In the genomic region with DNA sequence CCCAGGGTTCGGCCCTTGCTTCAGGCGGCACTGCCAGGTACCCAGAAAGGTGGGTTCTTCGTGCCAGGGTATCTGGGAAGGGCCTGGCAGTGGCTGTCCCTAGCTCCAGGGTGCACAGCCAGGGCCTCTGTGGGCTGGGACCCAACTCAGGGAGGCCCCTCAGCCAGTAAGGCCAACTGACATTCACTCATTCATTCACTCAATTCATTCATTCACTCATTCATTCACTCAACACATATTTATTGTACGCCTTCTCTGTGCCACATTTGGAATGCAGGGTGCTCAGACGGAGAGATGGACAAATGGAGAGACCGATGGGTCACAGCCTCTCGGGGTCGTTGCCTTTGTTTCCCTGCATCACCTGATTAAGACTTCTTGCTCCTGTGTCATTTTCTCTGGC, we compare ENCODE assay signal across 20 cellular contexts.
DNase-seq lines count a peak whose midpoint lies in the region; ATAC-seq, FAIRE-seq and TF ChIP-seq lines count a peak whose summit lies in the region.
"Had no signal": no experiment of that assay in that cellular context is flagged by ENCODE, and none has a peak within 500 bp of the region (broad histone marks: within the 10 kb centered on the region; RNA-seq: fewer than 3 reads in every experiment).

No MANE protein-coding gene starts in this region.

- H2AK9ac ChIP-seq in IMR-90 (replicated peaks; ENCODE audit: low read depth, low read length, poor library complexity): no peak overlapping the region

- no peaks in the 10 kb centered on the region for H4K20me1 ChIP-seq in IMR-90 (ENCODE audit: insufficient read depth, low read length)
- peaks cover 0 to 2% of the 10 kb centered on the region in 2 experiments for H4K20me1 ChIP-seq in H1 (replicated peaks in 1 of 2; ENCODE audit: control insufficient read depth in 1 of 2, insufficient read depth in 2 of 2, low read length in 2 of 2)
- H4K20me1 ChIP-seq: BLaER1 had no signal

- H4K5ac ChIP-seq in IMR-90 (ENCODE audit: low read depth, low read length): no peak overlapping the region
- no peak overlapping the region for H4K5ac ChIP-seq in H1 (ENCODE audit: insufficient read length, low read depth, low read length)

- TF ChIP-seq CTCF in HEK293 (tag by site-specific recombination; IDR thresholded peaks at IDR 0.05) (no peak), IMR-90 (conservative IDR thresholded peaks at IDR 0.05; ENCODE audit: low read depth, low read length) (no peak), H1 (IDR thresholded peaks at IDR 0.05; ENCODE audit: control extremely low read depth in 1 of 3, insufficient read depth in 1 of 3, low read depth in 1 of 3, low read length in 3 of 3) (no peak)

- no peak for TF ChIP-seq EP300 in H1 (IDR thresholded peaks at IDR 0.05; ENCODE audit: borderline replicate concordance in 1 of 2, low read depth in 2 of 2, low read length in 2 of 2)

- CTCF ChIA-PET in HEK293 (lab: Yijun Ruan, JAX) (interaction anchor here (0.9 kb wide), 1 partner anchor 9 kb away, joined by 5 read pairs; no protein-coding TSS in a partner anchor), IMR-90 (lab: Yijun Ruan, JAX) (no interaction called here), H1 (lab: Charles Lee; ENCODE audit: partially characterized antibody) (interaction anchor here (0.5 to 2.3 kb wide), 3 partner anchors 9 to 307 kb away, joined by 3 to 6 read pairs (median 3); no protein-coding TSS in a partner anchor)

- H3K9me1 ChIP-seq in IMR-90 (ENCODE audit: insufficient read depth, low read length): 0 out of 2 replicates have a peak, but pooled peaks cover 3% of the 10 kb centered on the region

- no peak overlapping the region for H4K8ac ChIP-seq in IMR-90 (ENCODE audit: low read depth in 2 of 2, low read length in 2 of 2)
- H4K8ac ChIP-seq in H1 (ENCODE audit: extremely low read depth, insufficient read depth, low read length): peak overlapping the region; percentile 35; the same call in 1 of the 2 replicates
- H4K8ac ChIP-seq in neuronal stem cell (ENCODE audit: low read depth, low read length): no peak overlapping the region

- H3K27me3 Mint-ChIP-seq in activated T-cell treated with anti-CD3 and anti-CD28 coated beads, Interleukin-2, amount 50 U/mL, for 4 hours (ENCODE audit: low read depth): no peaks in the 10 kb centered on the region
- H3K27me3 Mint-ChIP-seq: B cell had no signal

- H3K4me3 Mint-ChIP-seq in activated T-cell treated with anti-CD3 and anti-CD28 coated beads, Interleukin-2, amount 50 U/mL, for 4 hours: no peak overlapping the region
- H3K4me3 Mint-ChIP-seq: B cell; CD4-positive, CD25-positive, alpha-beta regulatory T cell; CD8-positive, alpha-beta T cell had no signal

- no peak for TF ChIP-seq RAD21 in IMR-90 (IDR thresholded peaks at IDR 0.05; ENCODE audit: low read length)
- TF ChIP-seq RAD21 in H1 (IDR thresholded peaks at IDR 0.05 in 1 of 2, conservative IDR thresholded peaks at IDR 0.05 in 1 of 2; ENCODE audit: low read depth in 2 of 2, low read length in 2 of 2): no peak

- ATAC-seq in IMR-90 (ENCODE audit: low read depth) (no peak), HG02973 (IDR thresholded peaks at IDR 0.05; ENCODE audit: unreplicated experiment) (no peak), GM18861 (IDR thresholded peaks at IDR 0.05; ENCODE audit: unreplicated experiment) (no peak)
- no peak for ATAC-seq in activated T-cell treated with anti-CD3 and anti-CD28 coated beads, Interleukin-2, amount 50 U/mL, for 4 hours
- ATAC-seq: CD8-positive, alpha-beta T cell had no signal

- H2BK5ac ChIP-seq in IMR-90 (ENCODE audit: low read depth, low read length, poor library complexity, severe bottlenecking) (no peak overlapping the region), H1 (ENCODE audit: low read depth, low read length) (no peak overlapping the region), neuronal stem cell (ENCODE audit: low read length) (no peak overlapping the region)

- dilution Hi-C loops in IMR-90 (cut with HindIII; ENCODE audit: low sequenced_read_pairs, unreplicated experiment): no loop called here

- H3K9ac ChIP-seq in IMR-90 (ENCODE audit: low read depth, low read length) (no peak overlapping the region), H1 (replicated peaks in 1 of 4; ENCODE audit: extremely low read depth in 1 of 4, low read depth in 3 of 4, low read length in 3 of 4) (no peak overlapping the region), neuronal stem cell (ENCODE audit: low read depth, low read length, poor library complexity) (no peak overlapping the region)
- H3K9ac ChIP-seq: BLaER1 had no signal

- no TSS peak for BruUV-seq in IMR-90 (replicated peaks; lab: Mats Ljungman, UMichigan)

- H3K79me1 ChIP-seq in IMR-90 (ENCODE audit: low read depth in 1 of 2, low read length in 2 of 2) (no peaks in the 10 kb centered on the region), H1 (ENCODE audit: low read depth, low read length) (no peaks in the 10 kb centered on the region), neuronal stem cell (ENCODE audit: low read depth, low read length) (no peaks in the 10 kb centered on the region)

- H2BK15ac ChIP-seq in IMR-90 (ENCODE audit: low read depth, low read length) (no peak overlapping the region), H1 (ENCODE audit: low read length) (no peak overlapping the region), neuronal stem cell (ENCODE audit: low read length) (no peak overlapping the region)

- H3K36me3 ChIP-seq in HEK293 (ENCODE audit: control insufficient read depth in 2 of 2, insufficient read depth in 1 of 2, low read length in 2 of 2): no peaks in the 10 kb centered on the region
- no peaks in the 10 kb centered on the region for H3K36me3 ChIP-seq in IMR-90 (ENCODE audit: control insufficient read depth, insufficient read depth, low read length)
- H3K36me3 ChIP-seq in H1 (ENCODE audit: control insufficient read depth in 2 of 4, insufficient read depth in 4 of 4, low read length in 3 of 4): no peaks in the 10 kb centered on the region
- no peaks in the 10 kb centered on the region for H3K36me3 ChIP-seq in neuronal stem cell (replicated peaks in 1 of 2; ENCODE audit: control insufficient read depth in 2 of 2, insufficient read depth in 2 of 2, low read length in 2 of 2)
- H3K36me3 ChIP-seq: BLaER1 had no signal

- H3K4me3 ChIP-seq in HEK293 (ENCODE audit: low read depth, low read length) (no peak overlapping the region), IMR-90 (ENCODE audit: insufficient read depth, low read depth, low read length) (no peak overlapping the region), H1 (ENCODE audit: extremely low read depth in 1 of 4, insufficient read depth in 2 of 4, low read depth in 3 of 4, low read length in 4 of 4) (no peak overlapping the region), neuronal stem cell (ENCODE audit: low read length in 2 of 2) (no peak overlapping the region)
- H3K4me3 ChIP-seq: BLaER1 had no signal

- H2AK5ac ChIP-seq in IMR-90 (ENCODE audit: low read depth, low read length): no peak overlapping the region
- H2AK5ac ChIP-seq in H1 (ENCODE audit: low read depth, low read length): no peak overlapping the region
- H2AK5ac ChIP-seq in neuronal stem cell (ENCODE audit: low read depth, low read length): no peak overlapping the region

- no peaks in the 10 kb centered on the region for H3K9me3 Mint-ChIP-seq in activated T-cell treated with anti-CD3 and anti-CD28 coated beads, Interleukin-2, amount 50 U/mL, for 4 hours
- H3K9me3 Mint-ChIP-seq: CD4-positive, CD25-positive, alpha-beta regulatory T cell; CD8-positive, alpha-beta T cell had no signal

- POLR2A ChIA-PET in HEK293 (lab: Yijun Ruan, JAX) (no interaction called here), IMR-90 (lab: Charles Lee; ENCODE audit: unreplicated experiment) (no interaction called here), H1 (lab: Charles Lee; ENCODE audit: partially characterized antibody) (no interaction called here)

- H3K14ac ChIP-seq in IMR-90 (replicated peaks; ENCODE audit: low read depth, low read length): no peak overlapping the region
- no peak overlapping the region for H3K14ac ChIP-seq in H1 (ENCODE audit: insufficient read length)
- no peak overlapping the region for H3K14ac ChIP-seq in neuronal stem cell (ENCODE audit: low read length)

- TF ChIP-seq POLR2A in IMR-90 (IDR thresholded peaks at IDR 0.05; ENCODE audit: low read depth, low read length) (no peak), H1 (IDR thresholded peaks at IDR 0.05; ENCODE audit: control extremely low read depth in 1 of 2, low read depth in 2 of 2, low read length in 2 of 2) (no peak)

- H2AFZ ChIP-seq in IMR-90 (replicated peaks; ENCODE audit: low read length, poor library complexity): peak overlapping the region; percentile 59
- no peak overlapping the region for H2AFZ ChIP-seq in H1 (ENCODE audit: low read length)
- H2AFZ ChIP-seq in neuronal stem cell (ENCODE audit: low read length): peak overlapping the region; percentile 35

- H3K23ac ChIP-seq in IMR-90 (ENCODE audit: low read depth, low read length) (no peak overlapping the region), H1 (ENCODE audit: insufficient read length) (no peak overlapping the region), neuronal stem cell (ENCODE audit: low read depth, low read length, poor library complexity) (no peak overlapping the region)

- H2BK20ac ChIP-seq in IMR-90 (ENCODE audit: low read depth, low read length) (no peak overlapping the region), H1 (ENCODE audit: low read length) (no peak overlapping the region)

- H3K9me3 ChIP-seq in HEK293 (ENCODE audit: control insufficient read depth, insufficient read depth, low read depth, low read length) (no peaks in the 10 kb centered on the region), IMR-90 (ENCODE audit: control insufficient read depth, insufficient read depth, low read length) (no peaks in the 10 kb centered on the region), H1 (ENCODE audit: insufficient read depth in 2 of 2, low read depth in 1 of 2, low read length in 1 of 2) (no peaks in the 10 kb centered on the region), neuronal stem cell (replicated peaks in 1 of 2; ENCODE audit: control insufficient read depth in 2 of 2, insufficient read depth in 1 of 2, low read depth in 1 of 2, low read length in 2 of 2) (no peaks in the 10 kb centered on the region)
- H3K9me3 ChIP-seq: BLaER1, Caco-2 had no signal

- no peak overlapping the region for H3K4me2 ChIP-seq in IMR-90 (ENCODE audit: low read depth, low read length)
- H3K4me2 ChIP-seq in H1 (ENCODE audit: insufficient read depth in 1 of 2, low read depth in 2 of 2, low read length in 2 of 2): no peak overlapping the region
- H3K4me2 ChIP-seq in neuronal stem cell (ENCODE audit: insufficient read depth, low read length, poor library complexity, severe bottlenecking): no peak overlapping the region
- H3K4me2 ChIP-seq: BLaER1 had no signal

- intact Hi-C loops in IMR-90 (cut with micrococcal nuclease): no loop called here

- H3K18ac ChIP-seq in IMR-90 (ENCODE audit: low read depth, low read length) (no peak overlapping the region), H1 (ENCODE audit: extremely low read depth, low read length) (no peak overlapping the region), neuronal stem cell (ENCODE audit: low read length) (no peak overlapping the region)

- no peak overlapping the region for H2BK12ac ChIP-seq in H1 (ENCODE audit: low read depth, low read length)
- H2BK12ac ChIP-seq in neuronal stem cell (ENCODE audit: low read length): no peak overlapping the region

- H3K27ac ChIP-seq in HEK293 (ENCODE audit: extremely low read depth, low read depth, low read length) (no peak overlapping the region), IMR-90 (ENCODE audit: insufficient read depth, low read length) (no peak overlapping the region), H1 (ENCODE audit: low read depth, low read length) (no peak overlapping the region), neuronal stem cell (replicated peaks; ENCODE audit: low read length) (no peak overlapping the region)
- H3K27ac ChIP-seq: BLaER1, C4-2B had no signal

- H3K36me3 Mint-ChIP-seq in activated T-cell treated with anti-CD3 and anti-CD28 coated beads, Interleukin-2, amount 50 U/mL, for 4 hours (ENCODE audit: insufficient read depth): no peaks in the 10 kb centered on the region
- H3K36me3 Mint-ChIP-seq: CD8-positive, alpha-beta T cell had no signal

- no peaks in the 10 kb centered on the region for H3K23me2 ChIP-seq in H1 (ENCODE audit: low read depth, low read length)

- H3K4me1 ChIP-seq in HEK293 (ENCODE audit: control insufficient read depth, insufficient read depth, low read length) (no peaks in the 10 kb centered on the region), IMR-90 (ENCODE audit: control insufficient read depth, insufficient read depth, low read length) (no peaks in the 10 kb centered on the region), H1 (replicated peaks in 1 of 4; ENCODE audit: control insufficient read depth in 3 of 4, insufficient read depth in 4 of 4, low read length in 3 of 4) (no peaks in the 10 kb centered on the region), neuronal stem cell (ENCODE audit: control insufficient read depth in 2 of 2, insufficient read depth in 1 of 2, low read depth in 1 of 2, low read length in 2 of 2) (no peaks in the 10 kb centered on the region)
- H3K4me1 ChIP-seq: Caco-2 had no signal

- no peak overlapping the region for H4K91ac ChIP-seq in IMR-90 (ENCODE audit: insufficient read depth, low read depth, low read length)
- no peak overlapping the region for H4K91ac ChIP-seq in H1 (replicated peaks; ENCODE audit: insufficient read length, low read length)
- H4K91ac ChIP-seq in neuronal stem cell (ENCODE audit: low read depth, low read length, poor library complexity): no peak overlapping the region

- H3K56ac ChIP-seq in IMR-90 (ENCODE audit: extremely low read depth, insufficient read depth, low read length) (no peak overlapping the region), H1 (replicated peaks; ENCODE audit: insufficient read length, low read depth, low read length) (no peak overlapping the region)

- WGBS in IMR-90 (ENCODE audit: extremely low coverage in 2 of 2, insufficient read length in 1 of 2), 2 experiments: 100% methylated on average over 4 of the region's 8 CpGs; no CpG with 5 or more reads in 1 of the 2 experiments
- 92% methylated on average over 8 of the region's 8 CpGs; no CpG with 5 or more reads in 1 of the 2 experiments for WGBS in H1 (ENCODE audit: extremely low coverage in 1 of 2, insufficient coverage in 1 of 2, insufficient read length in 1 of 2, insufficient replicate concordance in 2 of 2, low coverage in 1 of 2, low lambda C conversion rate in 2 of 2, missing lambda C conversion rate in 1 of 2), 2 experiments
- WGBS in neuronal stem cell (ENCODE audit: extremely low coverage in 2 of 2, insufficient read length in 2 of 2, insufficient replicate concordance in 1 of 2), 2 donors: no CpG with 5 or more reads among the region's 8 CpGs

- no peaks in the 10 kb centered on the region for H3K4me1 Mint-ChIP-seq in activated T-cell treated with anti-CD3 and anti-CD28 coated beads, Interleukin-2, amount 50 U/mL, for 4 hours (ENCODE audit: low read depth)
- H3K4me1 Mint-ChIP-seq: B cell had no signal

- no peaks in the 10 kb centered on the region for H3K79me2 ChIP-seq in H1 (ENCODE audit: control insufficient read depth in 1 of 2, insufficient read depth in 2 of 2, low read length in 2 of 2)

- DNase-seq in IMR-90: no peak
- no peak for DNase-seq in H1 (ENCODE audit: low read depth in 1 of 2, low spot score in 2 of 2)
- DNase-seq in neuronal stem cell (ENCODE audit: low spot score): no peak
- no peak for DNase-seq in dermis blood vessel endothelial cell
- no peak for DNase-seq in activated T-cell treated with anti-CD3 and anti-CD28 coated beads, Interleukin-2, amount 50 U/mL, for 4 hours
- DNase-seq: Caco-2; CD4-positive, CD25-positive, alpha-beta regulatory T cell; CD8-positive, alpha-beta T cell; DMS153; DND-41; GOT3; H7; HCEC 1CT had no signal

- H3K27me3 ChIP-seq in IMR-90 (ENCODE audit: control insufficient read depth, insufficient read depth, low read length) (no peaks in the 10 kb centered on the region), H1 (replicated peaks in 1 of 4; ENCODE audit: control insufficient read depth in 3 of 4, extremely low read depth in 1 of 4, insufficient read depth in 3 of 4, low read length in 3 of 4) (no peaks in the 10 kb centered on the region), neuronal stem cell (ENCODE audit: control insufficient read depth in 3 of 3, insufficient read depth in 3 of 3, low read depth in 1 of 3, low read length in 3 of 3) (no peaks in the 10 kb centered on the region)
- H3K27me3 ChIP-seq: BLaER1 had no signal

- H2BK120ac ChIP-seq in IMR-90 (ENCODE audit: low read depth, low read length) (no peak overlapping the region), H1 (replicated peaks; ENCODE audit: low read depth, low read length) (no peak overlapping the region), neuronal stem cell (ENCODE audit: low read depth, low read length) (no peak overlapping the region)

- in situ Hi-C loops in IMR-90 (cut with MboI; ENCODE audit: low sequenced_read_pairs): loop anchor here (25.0 kb wide), 1 partner anchor 1071 kb away; no protein-coding TSS in a partner anchor

- H3K4ac ChIP-seq in IMR-90 (ENCODE audit: low read depth, low read length) (no peak overlapping the region), H1 (replicated peaks; ENCODE audit: insufficient read length, low read depth, low read length) (no peak overlapping the region), neuronal stem cell (ENCODE audit: low read length) (no peak overlapping the region)

- no peak for FAIRE-seq in H1 (lab: Jason Lieb, UNC)
- FAIRE-seq: G401.6 had no signal
